ENCODE assay signal across 14 cellular contexts in genomic region chr9:130008577-130008976, GRCh38. TPM values are rescaled to one million over a fixed set of nuclear protein-coding genes. Genes with fewer than 3 reads are reported as not detected.
A peak's percentile ranks its signal among the peaks of the same experiment; 100 is the strongest.
DNase-seq lines count a peak whose midpoint lies in the region; ATAC-seq and TF ChIP-seq lines count a peak whose summit lies in the region.
"Had no signal": no experiment of that assay in that cellular context is flagged by ENCODE, and none has a peak within 500 bp of the region (broad histone marks: within the 10 kb centered on the region; RNA-seq: fewer than 3 reads in every experiment).

No MANE protein-coding gene starts in this region.

- H3K27me3 ChIP-seq in Caco-2 (replicated peaks; ENCODE audit: control insufficient read depth, insufficient read depth, low read length) (no peaks in the 10 kb centered on the region), Karpas-422 (ENCODE audit: low read length) (no peaks in the 10 kb centered on the region), sigmoid colon (no peaks in the 10 kb centered on the region)

- TF ChIP-seq CTCF in Caco-2 (IDR thresholded peaks at IDR 0.05; ENCODE audit: insufficient read depth in 1 of 2, low read depth in 1 of 2, low read length in 1 of 2, severe bottlenecking in 1 of 2, unreplicated experiment in 1 of 2) (no peak), sigmoid colon (IDR thresholded peaks at IDR 0.05) (no peak)

- POLR2A ChIA-PET in Caco-2 (lab: Charles Lee), result no interaction called here
- POLR2A ChIA-PET in activated naive CD8-positive, alpha-beta T cell treated with anti-CD3 and anti-CD28 coated beads, Interleukin-2, amount 10 ng/mL, durations not matched to agents 7 days and 5 days (lab: Charles Lee), result interaction anchor here (1.2 kb wide), 1 partner anchor 34 kb away, joined by 3 read pairs; the partner anchor contains the start of gene FNBP1

- no peak overlapping the region for H3K4me3 Mint-ChIP-seq in Caco-2 (ENCODE audit: unreplicated experiment)
- peak overlapping the region; percentile 7 for H3K4me3 Mint-ChIP-seq in activated naive CD8-positive, alpha-beta T cell treated with anti-CD3 and anti-CD28 coated beads, Interleukin-2, amount 10 ng/mL, durations not matched to agents 7 days and 5 days
- H3K4me3 Mint-ChIP-seq: HFFc6, nephron had no signal

- TF ChIP-seq POLR2A in sigmoid colon (IDR thresholded peaks at IDR 0.05), result no peak

- H4K20me1 ChIP-seq in Karpas-422 (ENCODE audit: insufficient read depth, low read depth, low read length), result no peaks in the 10 kb centered on the region

- H3K4me1 Mint-ChIP-seq in Caco-2 (ENCODE audit: low read depth, unreplicated experiment), result no peaks in the 10 kb centered on the region
- H3K4me1 Mint-ChIP-seq in activated naive CD8-positive, alpha-beta T cell treated with anti-CD3 and anti-CD28 coated beads, Interleukin-2, amount 10 ng/mL, durations not matched to agents 7 days and 5 days, result peaks cover 42% of the 10 kb centered on the region
- H3K4me1 Mint-ChIP-seq: nephron had no signal

- H3K36me3 Mint-ChIP-seq in Caco-2 (ENCODE audit: insufficient read depth, unreplicated experiment), result no peaks in the 10 kb centered on the region
- H3K36me3 Mint-ChIP-seq in activated naive CD8-positive, alpha-beta T cell treated with anti-CD3 and anti-CD28 coated beads, Interleukin-2, amount 10 ng/mL, durations not matched to agents 7 days and 5 days, result peaks cover 35% of the 10 kb centered on the region

- H3K9me3 ChIP-seq in Caco-2 (peaks cover 9% of the 10 kb centered on the region; the same call in 1 of the 2 replicates), Karpas-422 (ENCODE audit: low read length) (no peaks in the 10 kb centered on the region), sigmoid colon (peaks cover 0 to 4% (median 0%) of the 10 kb centered on the region in 4 donors)

- H3K4me2 ChIP-seq in Karpas-422 (ENCODE audit: low read depth, low read length, poor library complexity, severe bottlenecking), result no peak overlapping the region

- no peaks in the 10 kb centered on the region for H3K36me3 ChIP-seq in Caco-2 (ENCODE audit: control insufficient read depth, insufficient read depth, low read length)
- 0 out of 2 replicates have a peak, but pooled peaks cover 6% of the 10 kb centered on the region for H3K36me3 ChIP-seq in Karpas-422 (ENCODE audit: insufficient read depth, low read length)
- no peaks in the 10 kb centered on the region for H3K36me3 ChIP-seq in sigmoid colon

- peak overlapping the region; percentile 63 for H3K27ac Mint-ChIP-seq in Caco-2 (ENCODE audit: unreplicated experiment)
- H3K27ac Mint-ChIP-seq in activated naive CD8-positive, alpha-beta T cell treated with anti-CD3 and anti-CD28 coated beads, Interleukin-2, amount 10 ng/mL, durations not matched to agents 7 days and 5 days, result peak overlapping the region; percentile 73
- H3K27ac Mint-ChIP-seq: HFFc6, nephron had no signal

- H3K9ac ChIP-seq in Karpas-422 (ENCODE audit: low read length), result no peak overlapping the region

- peaks cover 10% of the 10 kb centered on the region for H3K9me3 Mint-ChIP-seq in Caco-2 (ENCODE audit: unreplicated experiment)
- H3K9me3 Mint-ChIP-seq in activated naive CD8-positive, alpha-beta T cell treated with anti-CD3 and anti-CD28 coated beads, Interleukin-2, amount 10 ng/mL, durations not matched to agents 7 days and 5 days, result peaks cover 2% of the 10 kb centered on the region
- H3K9me3 Mint-ChIP-seq: HFFc6 had no signal

- H3K27ac ChIP-seq in Karpas-422 (ENCODE audit: low read length) (peak overlapping the region; percentile 81), sigmoid colon (peak overlapping the region in 3 of 4 donors; percentile 61 to 74 (median 63))

- CTCF ChIA-PET in Caco-2 (lab: Charles Lee), result no interaction called here

- BruUV-seq in Caco-2 (replicated peaks; lab: Mats Ljungman, UMichigan), result no TSS peak

- no peak overlapping the region for H2AFZ ChIP-seq in Karpas-422 (ENCODE audit: low read length)

- H3K79me2 ChIP-seq in Karpas-422 (ENCODE audit: low read length), result peaks cover 98% of the 10 kb centered on the region

- DNase-seq in Caco-2 (peak in 1 of 2 experiments; percentile 15), Karpas-422 (no peak), sigmoid colon (no peak), GDM1 (lab: John Stamatoyannopoulos, UW) (no peak), inferior parietal cortex (ENCODE audit: extremely low spot score) (no peak), NCI-H2171 (lab: John Stamatoyannopoulos, UW) (no peak)
- no peak for DNase-seq in activated naive CD8-positive, alpha-beta T cell treated with anti-CD3 and anti-CD28 coated beads, Interleukin-2, amount 10 ng/mL, durations not matched to agents 7 days and 5 days
- DNase-seq: head of caudate nucleus; HFFc6; NCI-H2029; stimulated activated CD4-positive, alpha-beta T cell treated with anti-CD3 and anti-CD28 coated beads, Interleukin-4, amount 100 ng/mL, for 1 hour; stimulated activated naive CD4-positive, alpha-beta T cell treated with Interleukin-2 at 50 U/mL for 16 hours had no signal

- H3K9me2 ChIP-seq in Karpas-422 (replicated peaks; ENCODE audit: insufficient read depth, low read length), result no peaks in the 10 kb centered on the region

- no peak for TF ChIP-seq EP300 in sigmoid colon (IDR thresholded peaks at IDR 0.05)

- ATAC-seq in activated naive CD8-positive, alpha-beta T cell treated with anti-CD3 and anti-CD28 coated beads, Interleukin-2, amount 10 ng/mL, durations not matched to agents 7 days and 5 days (ENCODE audit: low read depth), result no peak
- ATAC-seq in GM21360 (IDR thresholded peaks at IDR 0.05; ENCODE audit: unreplicated experiment), result no peak

- H3K4me3 ChIP-seq in Caco-2 (ENCODE audit: low read depth, low read length) (no peak overlapping the region), Karpas-422 (ENCODE audit: low read length) (no peak overlapping the region), sigmoid colon (no peak overlapping the region)

- H3K4me1 ChIP-seq in Caco-2 (peaks cover 9% of the 10 kb centered on the region; the same call in 1 of the 2 replicates), Karpas-422 (ENCODE audit: low read length) (peaks cover 80% of the 10 kb centered on the region), sigmoid colon (peaks cover 0 to 51% (median 34%) of the 10 kb centered on the region in 4 donors)

- no peaks in the 10 kb centered on the region for H3K27me3 Mint-ChIP-seq in Caco-2 (ENCODE audit: insufficient read depth, unreplicated experiment)
- H3K27me3 Mint-ChIP-seq in activated naive CD8-positive, alpha-beta T cell treated with anti-CD3 and anti-CD28 coated beads, Interleukin-2, amount 10 ng/mL, durations not matched to agents 7 days and 5 days, result no peaks in the 10 kb centered on the region

- intact Hi-C loops in Caco-2 (cut with micrococcal nuclease; ENCODE audit: unreplicated experiment), result no loop called here
- intact Hi-C loops in sigmoid colon (cut with DNase I), result no loop called here

- 30 to 49% methylated on average over 4 of the region's 4 CpGs for WGBS in sigmoid colon, 2 donors

RNA-seq across cellular contexts. Expression of gene FNBP1, which starts 34.4 kb away (rescaled TPM):
- 33.2 and 34.3 TPM in 2 replicates for total RNA-seq in Caco-2 (2022)
- total RNA-seq in Karpas-422 (2014; rRNA removed; shearing (Covaris generic); ENCODE audit: low replicate concordance), result 205 and 280 TPM in 2 replicates
- total RNA-seq in activated naive CD8-positive, alpha-beta T cell treated with anti-CD3 and anti-CD28 coated beads, Interleukin-2, amount 10 ng/mL, durations not matched to agents 7 days and 5 days, result 100 to 1,000 TPM; 191 to 194 TPM
- 100 to 1,000 TPM in 3 of 4 donors, 10 to 100 TPM in 1; 92.8 to 172 (median 104) TPM for total RNA-seq in sigmoid colon
- 10 to 100 TPM; 12.5 to 39.0 (median 13.2) TPM for polyA plus RNA-seq in sigmoid colon

RNA-seq across cellular contexts. Expression of gene GPR107, which starts 45.1 kb away (rescaled TPM):
- 49.8 and 53.1 TPM in 2 replicates for total RNA-seq in Caco-2 (2022)
- total RNA-seq in Karpas-422 (2014; rRNA removed; shearing (Covaris generic); ENCODE audit: low replicate concordance), result 9.6 and 11.6 TPM in 2 replicates
- total RNA-seq in activated naive CD8-positive, alpha-beta T cell treated with anti-CD3 and anti-CD28 coated beads, Interleukin-2, amount 10 ng/mL, durations not matched to agents 7 days and 5 days, result 10 to 100 TPM; 23.2 to 25.1 TPM
- 10 to 100 TPM; 18.9 to 27.7 (median 21.6) TPM for total RNA-seq in sigmoid colon
- 10 to 100 TPM in 1 of 3 donors, 1 to 10 TPM in 2; 3.6 to 34.1 (median 3.7) TPM for polyA plus RNA-seq in sigmoid colon
